ENCODE assay signal across 8 cellular contexts in genomic region chr2:86079981-86080911, GRCh38. TPM values are rescaled to one million over a fixed set of nuclear protein-coding genes. Genes with fewer than 3 reads are reported as not detected.
DNase-seq lines count a peak whose midpoint lies in the region; ATAC-seq and TF ChIP-seq lines count a peak whose summit lies in the region.

No MANE protein-coding gene starts in this region.

- TF ChIP-seq CTCF in BJ (IDR thresholded peaks at IDR 0.05; ENCODE audit: insufficient read depth, low read depth, low read length): peak; percentile 91

- ATAC-seq in GM18907 (IDR thresholded peaks at IDR 0.05; ENCODE audit: unreplicated experiment): peak; percentile 84
- peak; percentile 71 for ATAC-seq in HG03108 (IDR thresholded peaks at IDR 0.05; ENCODE audit: unreplicated experiment)

- CTCF ChIA-PET in BJ (lab: Yijun Ruan, JAX): interaction anchor here (0.5 to 8.2 kb wide), 43 partner anchors 9 to 443 kb away, joined by 3 to 354 read pairs (median 5); partner anchors contain the start of genes POLR1A, PTCD3 and ST3GAL5

- POLR2A ChIA-PET in BJ (lab: Charles Lee): no interaction called here

- H3K4me3 ChIP-seq in BJ (ENCODE audit: low read depth, low read length): no peak overlapping the region

- no peaks in the 10 kb centered on the region for H3K27me3 ChIP-seq in BJ (ENCODE audit: control insufficient read depth, insufficient read depth, low read length)

- no peak for DNase-seq in BJ (ENCODE audit: low read depth)
- DNase-seq in NCI-H460 (ENCODE audit: extremely low read depth, low read depth): peak; percentile 67
- DNase-seq in activated CD4-positive, alpha-beta T cell treated with anti-CD3 and anti-CD28 coated beads, Interleukin-2, amount 50 U/mL, for 4 hours: peak; percentile 74 to 76
- DNase-seq in dermis blood vessel endothelial cell: peak; percentile 86
- DNase-seq in lung microvascular endothelial cell (ENCODE audit: low read depth in 2 of 2): peak; percentile 78 to 81
- DNase-seq in stimulated activated CD8-positive, alpha-beta memory T cell treated with anti-CD3 and anti-CD28 coated beads, Interleukin-15, amount 100 ng/mL, for 24 hours (ENCODE audit: low read depth): peak; percentile 42

- peaks cover 10% of the 10 kb centered on the region for H3K36me3 ChIP-seq in BJ (ENCODE audit: control insufficient read depth, insufficient read depth, low read length)

RNA-seq across cellular contexts. Expression of gene POLR1A, which starts 25.4 kb away (rescaled TPM):
- polyA plus RNA-seq in BJ (2011; rRNA removed): 8.0 and 9.0 TPM in 2 replicates
- 11.0 and 25.9 TPM in 2 replicates for polyA minus RNA-seq in BJ (2011; rRNA and poly(A)+ RNA removed)
- 15.4 and 20.1 TPM in 2 replicates for total RNA-seq in NCI-H460 (2014; rRNA removed; shearing (Covaris generic))
- 14.8 and 18.9 TPM in 2 replicates for polyA plus RNA-seq in NCI-H460 (2014; cell fraction: nucleus; rRNA removed)
- 13.6 and 26.2 TPM in 2 replicates for total RNA-seq in dermis blood vessel endothelial cell
- 7.6 and 8.7 TPM in 2 replicates for total RNA-seq in lung microvascular endothelial cell

RNA-seq across cellular contexts. Expression of gene PTCD3, which starts 25.8 kb away (rescaled TPM):
- 31.6 and 74.4 TPM in 2 replicates for polyA plus RNA-seq in BJ (2011; rRNA removed)
- polyA minus RNA-seq in BJ (2011; rRNA and poly(A)+ RNA removed): 52.2 and 57.2 TPM in 2 replicates
- total RNA-seq in NCI-H460 (2014; rRNA removed; shearing (Covaris generic)): 169 and 202 TPM in 2 replicates
- 439 and 599 TPM in 2 replicates for polyA plus RNA-seq in NCI-H460 (2014; cell fraction: nucleus; rRNA removed)
- total RNA-seq in dermis blood vessel endothelial cell: 82.2 and 93.4 TPM in 2 replicates
- total RNA-seq in lung microvascular endothelial cell: 29.4 and 58.9 TPM in 2 replicates
